ENCODE assay signal across 14 cellular contexts in genomic region chr15:64828985-64829384, GRCh38. TPM values are rescaled to one million over a fixed set of nuclear protein-coding genes. Genes with fewer than 3 reads are reported as not detected.
DNase-seq lines count a peak whose midpoint lies in the region; ATAC-seq and TF ChIP-seq lines count a peak whose summit lies in the region.
"Had no signal": no experiment of that assay in that cellular context is flagged by ENCODE, and none has a peak within 500 bp of the region (broad histone marks: within the 10 kb centered on the region; RNA-seq: fewer than 3 reads in every experiment).

No MANE protein-coding gene starts in this region.

- ATAC-seq in foreskin keratinocyte (no peak), GM19397 (IDR thresholded peaks at IDR 0.05; ENCODE audit: unreplicated experiment) (no peak), GM18858 (IDR thresholded peaks at IDR 0.05; ENCODE audit: unreplicated experiment) (no peak)

- DNase-seq in EL (peak; percentile 67), HT1080 (ENCODE audit: low read depth) (peak; percentile 82), RKO (ENCODE audit: low spot score) (peak; percentile 82), foreskin keratinocyte (peak; percentile 54 to 81), mesenteric fat pad (ENCODE audit: low spot score) (no peak)
- DNase-seq: COR-L47, GOT3, NCI-H1417 treated with DMSO at 0.1 percent for 48 hours, NCI-H1930, NCI-H446, NCI-H748 treated with DMSO at 0.1 percent for 48 hours had no signal

- H3K4me1 ChIP-seq in foreskin keratinocyte: no peaks in the 10 kb centered on the region

- no peak for TF ChIP-seq CTCF in foreskin keratinocyte (conservative IDR thresholded peaks at IDR 0.05)

- no peak overlapping the region for H3K27ac ChIP-seq in foreskin keratinocyte

- no peaks in the 10 kb centered on the region for H3K27me3 ChIP-seq in foreskin keratinocyte

RNA-seq across cellular contexts. Expression of gene PIF1, which starts 3.5 kb away (rescaled TPM):
- 15.3 and 15.6 TPM in 2 replicates for total RNA-seq in HT1080 (2014; rRNA removed; shearing (Covaris generic))
- 6.1 and 7.8 TPM in 2 replicates for polyA plus RNA-seq in HT1080 (2015; cell fraction: cytosol; rRNA removed)
- polyA plus RNA-seq in HT1080 (2015; cell fraction: nucleus; rRNA removed): 78.8 and 94.0 TPM in 2 replicates
- total RNA-seq in foreskin keratinocyte: 16.0 and 18.6 TPM in 2 replicates
- polyA plus RNA-seq in foreskin keratinocyte: 11.2 and 15.0 TPM in 2 replicates
- total RNA-seq in mesenteric fat pad: 1.6 TPM

RNA-seq across cellular contexts. Expression of gene PLEKHO2, which starts 12.7 kb away (rescaled TPM):
- total RNA-seq in HT1080 (2014; rRNA removed; shearing (Covaris generic)): 11.5 and 13.3 TPM in 2 replicates
- polyA plus RNA-seq in HT1080 (2015; cell fraction: cytosol; rRNA removed): 10.8 and 12.0 TPM in 2 replicates
- polyA plus RNA-seq in HT1080 (2015; cell fraction: nucleus; rRNA removed): 11.8 and 12.0 TPM in 2 replicates
- total RNA-seq in foreskin keratinocyte (16.6 and 21.9 TPM in 2 replicates), mesenteric fat pad (87.5 TPM)
- polyA plus RNA-seq in foreskin keratinocyte: 11.3 and 14.2 TPM in 2 replicates

RNA-seq across cellular contexts. Expression of gene RBPMS2, which starts 53.6 kb away (rescaled TPM):
- total RNA-seq in HT1080 (2014; rRNA removed; shearing (Covaris generic)): 0.14 TPM in 1 of 2 replicates, not detected in the other
- polyA plus RNA-seq in HT1080 (2015; cell fraction: cytosol; rRNA removed): 2.7 and 2.8 TPM in 2 replicates
- 0.61 and 1.1 TPM in 2 replicates for polyA plus RNA-seq in HT1080 (2015; cell fraction: nucleus; rRNA removed)
- total RNA-seq in foreskin keratinocyte (not detected in 2 replicates), mesenteric fat pad (24.5 TPM)
- polyA plus RNA-seq in foreskin keratinocyte: not detected in 2 replicates
- polyA plus RNA-seq: CD14-positive monocyte had no signal

Comparison
In these comparisons a context has a peak if more than half of its experiments do, and no peak if none do; other contexts are left out.
1. RNA of gene RBPMS2, which starts 53.6 kb away (total RNA-seq): 24.5 TPM in mesenteric fat pad (single experiment); 0.14 TPM in HT1080 and not detected in foreskin keratinocyte; every median in the first group is over 10 times any median in the second.